Comparison of ENCODE assay signal across 1 cellular context in genomic region chr11:69444381-69445130, GRCh38.
TF ChIP-seq lines count a peak whose summit lies in the region.

No MANE protein-coding gene starts in this region.

TF ChIP-seq in HepG2, 621 proteins besides CTCF, POLR2A, EP300 and RAD21 (continued from another document):
- peak; percentile 74; the same call in 1 of the 2 replicates for TF ChIP-seq ZNF646 (CRISPR knock-in tag; IDR thresholded peaks at IDR 0.05)
- 0 out of 2 replicates have a peak, but pooled peaks have one; percentile 10 for TF ChIP-seq PITX1 (CRISPR knock-in tag; IDR thresholded peaks at IDR 0.05)
- TF ChIP-seq ZNF75D (CRISPR knock-in tag; IDR thresholded peaks at IDR 0.05; ENCODE audit: borderline replicate concordance): no peak
- no peak for TF ChIP-seq ZSCAN31 (CRISPR knock-in tag; IDR thresholded peaks at IDR 0.05; ENCODE audit: low read depth)
- 0 out of 2 replicates have a peak, but pooled peaks have one; percentile 4 for TF ChIP-seq STAG1 (CRISPR knock-in tag; IDR thresholded peaks at IDR 0.05)
